Comparison of ENCODE assay signal across 11 cellular contexts in the genomic region with DNA sequence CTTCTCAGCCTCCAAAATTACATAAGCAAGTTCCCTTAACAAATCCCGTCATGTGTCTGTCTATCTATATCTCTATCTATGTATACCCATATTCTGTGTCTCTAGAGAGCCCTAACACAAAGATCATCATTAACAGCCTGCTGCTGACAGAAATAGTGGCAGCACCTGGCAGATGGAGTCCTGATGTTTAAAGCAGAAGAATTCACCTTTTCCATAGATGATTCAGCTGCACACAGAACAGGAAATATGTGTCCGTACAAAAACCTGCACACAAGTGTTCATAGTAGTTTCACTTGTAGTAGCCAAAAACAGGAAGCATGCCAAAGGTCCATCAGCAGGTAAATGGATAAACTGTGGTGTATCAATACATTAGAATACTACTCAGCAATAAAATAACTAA. TPM values are rescaled to one million over a fixed set of nuclear protein-coding genes. Genes with fewer than 3 reads are reported as not detected.
DNase-seq lines count a peak whose midpoint lies in the region; ATAC-seq and TF ChIP-seq lines count a peak whose summit lies in the region.
"Had no signal": no experiment of that assay in that cellular context is flagged by ENCODE, and none has a peak within 500 bp of the region (broad histone marks: within the 10 kb centered on the region; RNA-seq: fewer than 3 reads in every experiment).

No MANE protein-coding gene starts in this region.

- no peak for TF ChIP-seq CTCF in Peyer's patch (IDR thresholded peaks at IDR 0.05)
- no peak for TF ChIP-seq CTCF in CD8-positive, alpha-beta T cell (IDR thresholded peaks at IDR 0.05)

- POLR2A ChIA-PET in CD8-positive, alpha-beta T cell (lab: Charles Lee), result no interaction called here

- CTCF ChIA-PET in CD8-positive, alpha-beta T cell (lab: Charles Lee), result no interaction called here

- peak; percentile 67 for ATAC-seq in GM19324 (IDR thresholded peaks at IDR 0.05; ENCODE audit: low FRiP score, unreplicated experiment)
- peak; percentile 71 for ATAC-seq in HG02588 (IDR thresholded peaks at IDR 0.05; ENCODE audit: unreplicated experiment)
- peak; percentile 55 for ATAC-seq in HG03280 (IDR thresholded peaks at IDR 0.05; ENCODE audit: unreplicated experiment)
- ATAC-seq in stimulated activated memory B cell treated with anti-CD40 and anti-IgM and Interleukin-4, amounts not matched to agents 10 μg/mL and 1 μg/mL and 100 μg/mL, for 72 hours, result peak; percentile 5
- ATAC-seq in CD8-positive, alpha-beta T cell, result no peak

- H3K27ac Mint-ChIP-seq in stimulated activated memory B cell treated with anti-CD40 and anti-IgM and Interleukin-4, amounts not matched to agents 10 μg/mL and 1 μg/mL and 100 μg/mL, for 72 hours, result no peak overlapping the region
- H3K27ac Mint-ChIP-seq in CD8-positive, alpha-beta T cell, result no peak overlapping the region
- H3K27ac Mint-ChIP-seq: CD8-positive, alpha-beta memory T cell had no signal

- no peak overlapping the region for H3K4me3 Mint-ChIP-seq in stimulated activated memory B cell treated with anti-CD40 and anti-IgM and Interleukin-4, amounts not matched to agents 10 μg/mL and 1 μg/mL and 100 μg/mL, for 72 hours
- H3K4me3 Mint-ChIP-seq in CD8-positive, alpha-beta T cell, result no peak overlapping the region
- H3K4me3 Mint-ChIP-seq: CD8-positive, alpha-beta memory T cell had no signal

- no peaks in the 10 kb centered on the region for H3K27me3 ChIP-seq in Peyer's patch
- H3K27me3 ChIP-seq in CD8-positive, alpha-beta T cell (ENCODE audit: insufficient read depth, low read length), result no peaks in the 10 kb centered on the region
- H3K27me3 ChIP-seq: colonic mucosa had no signal

- no peak overlapping the region for H3K4me3 ChIP-seq in Peyer's patch
- H3K4me3 ChIP-seq in CD8-positive, alpha-beta T cell (ENCODE audit: low read depth, low read length), result no peak overlapping the region
- H3K4me3 ChIP-seq: colonic mucosa had no signal

- H3K4me1 Mint-ChIP-seq in stimulated activated memory B cell treated with anti-CD40 and anti-IgM and Interleukin-4, amounts not matched to agents 10 μg/mL and 1 μg/mL and 100 μg/mL, for 72 hours, result peaks cover 7% of the 10 kb centered on the region
- peaks cover 7% of the 10 kb centered on the region for H3K4me1 Mint-ChIP-seq in CD8-positive, alpha-beta T cell (ENCODE audit: low read depth)

- H3K36me3 Mint-ChIP-seq in stimulated activated memory B cell treated with anti-CD40 and anti-IgM and Interleukin-4, amounts not matched to agents 10 μg/mL and 1 μg/mL and 100 μg/mL, for 72 hours, result no peaks in the 10 kb centered on the region
- no peaks in the 10 kb centered on the region for H3K36me3 Mint-ChIP-seq in CD8-positive, alpha-beta T cell
- H3K36me3 Mint-ChIP-seq: CD8-positive, alpha-beta memory T cell had no signal

- intact Hi-C loops in CD8-positive, alpha-beta T cell (cut with DNase I, micrococcal nuclease), result no loop called here

- H3K27me3 Mint-ChIP-seq in stimulated activated memory B cell treated with anti-CD40 and anti-IgM and Interleukin-4, amounts not matched to agents 10 μg/mL and 1 μg/mL and 100 μg/mL, for 72 hours, result peaks cover 18% of the 10 kb centered on the region
- H3K27me3 Mint-ChIP-seq in CD8-positive, alpha-beta T cell (ENCODE audit: low read depth), result peaks cover 8% of the 10 kb centered on the region

- DNase-seq in Peyer's patch, result no peak
- DNase-seq in CD8-positive, alpha-beta T cell, result no peak
- no peak for DNase-seq in activated CD4-positive, alpha-beta T cell treated with anti-CD3 and anti-CD28 coated beads, Interleukin-2, amount 50 U/mL, for 1 hour
- DNase-seq: CD8-positive, alpha-beta memory T cell; colonic mucosa; islet precursor cell; T1000 had no signal

- no peak for TF ChIP-seq POLR2A in Peyer's patch (IDR thresholded peaks at IDR 0.05)

- no peaks in the 10 kb centered on the region for H3K36me3 ChIP-seq in Peyer's patch
- no peaks in the 10 kb centered on the region for H3K36me3 ChIP-seq in CD8-positive, alpha-beta T cell (ENCODE audit: insufficient read depth, low read length)
- H3K36me3 ChIP-seq: colonic mucosa had no signal

- no peaks in the 10 kb centered on the region for H3K4me1 ChIP-seq in Peyer's patch
- H3K4me1 ChIP-seq in CD8-positive, alpha-beta T cell (ENCODE audit: insufficient read depth, low read length), result no peaks in the 10 kb centered on the region
- H3K4me1 ChIP-seq: colonic mucosa had no signal

- H3K9me3 Mint-ChIP-seq in stimulated activated memory B cell treated with anti-CD40 and anti-IgM and Interleukin-4, amounts not matched to agents 10 μg/mL and 1 μg/mL and 100 μg/mL, for 72 hours, result no peaks in the 10 kb centered on the region
- H3K9me3 Mint-ChIP-seq in CD8-positive, alpha-beta T cell, result no peaks in the 10 kb centered on the region
- H3K9me3 Mint-ChIP-seq: CD8-positive, alpha-beta memory T cell had no signal

- no peak overlapping the region for H3K27ac ChIP-seq in Peyer's patch
- no peak overlapping the region for H3K27ac ChIP-seq in CD8-positive, alpha-beta T cell (ENCODE audit: low read depth, low read length)
- H3K27ac ChIP-seq: colonic mucosa had no signal

- no peaks in the 10 kb centered on the region for H3K9me3 ChIP-seq in Peyer's patch
- no peaks in the 10 kb centered on the region for H3K9me3 ChIP-seq in CD8-positive, alpha-beta T cell (ENCODE audit: low read length)
- H3K9me3 ChIP-seq: colonic mucosa had no signal

RNA-seq across cellular contexts. Expression of gene ACO1, which starts 45.0 kb away (rescaled TPM):
- total RNA-seq in Peyer's patch, result 10 to 100 TPM; 22.3 to 61.8 (median 51.7) TPM
- 1 to 10 TPM; 3.1 to 3.6 TPM for total RNA-seq in CD8-positive, alpha-beta T cell

Comparison
In these comparisons a context has a peak if more than half of its experiments do, and no peak if none do; other contexts are left out.
1. RNA of gene ACO1, which starts 45.0 kb away (total RNA-seq): 22.3 to 61.8 TPM in Peyer's patch; 3.1 to 3.6 TPM in CD8-positive, alpha-beta T cell; every median in the first group is over 4 times any median in the second.